In the genomic region with DNA sequence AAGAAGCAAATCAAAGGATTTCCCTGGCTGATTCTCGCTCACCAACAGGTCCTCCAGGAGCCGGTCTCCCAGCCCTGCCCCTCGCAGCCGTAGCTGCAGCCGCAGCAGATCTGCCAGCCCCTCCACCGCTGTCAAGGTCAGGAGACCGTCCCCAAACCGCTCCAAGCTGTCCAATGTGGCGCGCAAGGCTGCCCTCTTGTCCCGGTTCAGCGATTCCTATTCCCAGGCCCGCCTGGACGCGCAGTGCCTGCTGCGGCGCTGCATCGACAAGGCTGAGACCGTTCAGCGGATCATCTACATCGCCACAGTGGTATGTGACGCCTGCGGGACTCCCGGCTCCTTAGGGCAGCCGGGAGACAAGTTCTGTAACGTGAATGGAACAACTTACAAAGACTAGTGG, we compare ENCODE assay signal across 15 cellular contexts. TPM values are rescaled to one million over a fixed set of nuclear protein-coding genes. Genes with fewer than 3 reads are reported as not detected.
DNase-seq lines count a peak whose midpoint lies in the region; FAIRE-seq and TF ChIP-seq lines count a peak whose summit lies in the region.
"Had no signal": no experiment of that assay in that cellular context is flagged by ENCODE, and none has a peak within 500 bp of the region (broad histone marks: within the 10 kb centered on the region; RNA-seq: fewer than 3 reads in every experiment).

No MANE protein-coding gene starts in this region.

- no peak overlapping the region for H2BK120ac ChIP-seq in mesendoderm (ENCODE audit: low read depth, low read length)

- H3K4me3 ChIP-seq in astrocyte (ENCODE audit: insufficient read depth, low read depth, low read length) (no peak overlapping the region), mesendoderm (ENCODE audit: low read length) (peak overlapping the region; percentile 17), testis (no peak overlapping the region), PC-9 (no peak overlapping the region), mammary epithelial cell (replicated peaks in 1 of 3; ENCODE audit: insufficient read depth in 1 of 3, low read depth in 2 of 3, low read length in 3 of 3) (no peak overlapping the region)
- H3K4me3 ChIP-seq: gastroesophageal sphincter, GM23248 had no signal

- H3K9ac ChIP-seq in astrocyte (ENCODE audit: low read length) (no peak overlapping the region), mesendoderm (ENCODE audit: low read length) (peak overlapping the region; percentile 54), mammary epithelial cell (ENCODE audit: insufficient read depth, low read length) (no peak overlapping the region)
- H3K9ac ChIP-seq: GM23248 had no signal

- H3K23ac ChIP-seq in mesendoderm (ENCODE audit: low read length): no peak overlapping the region

- H3K36me3 Mint-ChIP-seq in astrocyte (ENCODE audit: low read depth, unreplicated experiment): peaks cover 26% of the 10 kb centered on the region
- no peaks in the 10 kb centered on the region for H3K36me3 Mint-ChIP-seq in glutamatergic neuron (ENCODE audit: unreplicated experiment)

- POLR2A ChIA-PET in PC-9 (lab: Charles Lee; ENCODE audit: unreplicated experiment): no interaction called here

- intact Hi-C loops in testis (cut with DNase I; ENCODE audit: low total_unique reads) (no loop called here), PC-9 (cut with micrococcal nuclease; ENCODE audit: unreplicated experiment) (no loop called here), mammary epithelial cell (cut with micrococcal nuclease) (no loop called here)

- H3K79me2 ChIP-seq in astrocyte (ENCODE audit: insufficient read depth, low read length) (no peaks in the 10 kb centered on the region), mesendoderm (ENCODE audit: control insufficient read depth, insufficient read depth, low read length) (no peaks in the 10 kb centered on the region), PC-9 (ENCODE audit: low read depth) (no peaks in the 10 kb centered on the region), mammary epithelial cell (ENCODE audit: insufficient read depth, low read length) (no peaks in the 10 kb centered on the region)

- no peak for FAIRE-seq in astrocyte (lab: Jason Lieb, UNC)
- FAIRE-seq: colon had no signal

- H4K8ac ChIP-seq in mesendoderm (ENCODE audit: low read depth, low read length): no peak overlapping the region

- no peak for TF ChIP-seq POLR2A in testis (IDR thresholded peaks at IDR 0.05)

- no peak overlapping the region for H3K18ac ChIP-seq in mesendoderm (ENCODE audit: low read length)

- no CpG with 5 or more reads among the region's 26 CpGs for WGBS in mesendoderm (ENCODE audit: extremely low coverage, insufficient coverage, low lambda C conversion rate)
- 3 to 11% methylated on average over 26 of the region's 26 CpGs for WGBS in testis, 2 donors
- WGBS in mammary epithelial cell (ENCODE audit: low coverage, missing lambda C conversion rate): 84% methylated on average over 15 of the region's 26 CpGs

- H2BK15ac ChIP-seq in mesendoderm (replicated peaks; ENCODE audit: low read depth): no peak overlapping the region

- H3K4me3 Mint-ChIP-seq in astrocyte (ENCODE audit: unreplicated experiment) (no peak overlapping the region), glutamatergic neuron (ENCODE audit: unreplicated experiment) (peak overlapping the region; percentile 61)
- H3K4me3 Mint-ChIP-seq: naive B cell had no signal

- H3K4ac ChIP-seq in mesendoderm (ENCODE audit: low read depth, low read length): no peak overlapping the region

- H3K9me3 Mint-ChIP-seq in astrocyte (ENCODE audit: unreplicated experiment) (peaks cover 3% of the 10 kb centered on the region), glutamatergic neuron (ENCODE audit: unreplicated experiment) (no peaks in the 10 kb centered on the region)

- dilution Hi-C loops in mammary epithelial cell (cut with HindIII; ENCODE audit: low sequenced_read_pairs): no loop called here

- H3K4me2 ChIP-seq in astrocyte (ENCODE audit: low read length) (peak overlapping the region; percentile 73), mesendoderm (ENCODE audit: low read length) (peak overlapping the region; percentile 71), PC-9 (no peak overlapping the region), mammary epithelial cell (ENCODE audit: insufficient read depth, low read depth, low read length) (no peak overlapping the region)

- H3K4me1 Mint-ChIP-seq in astrocyte (ENCODE audit: low read depth, unreplicated experiment) (no peaks in the 10 kb centered on the region), glutamatergic neuron (ENCODE audit: low read depth, unreplicated experiment) (peaks cover 5% of the 10 kb centered on the region)

- TF ChIP-seq CTCF in astrocyte (IDR thresholded peaks at IDR 0.05; ENCODE audit: insufficient read depth, low read depth, low read length) (no peak), glutamatergic neuron (IDR thresholded peaks at IDR 0.05; ENCODE audit: partially characterized antibody, unreplicated experiment) (no peak), testis (IDR thresholded peaks at IDR 0.05) (no peak), PC-9 (conservative IDR thresholded peaks at IDR 0.05) (no peak), mammary epithelial cell (conservative IDR thresholded peaks at IDR 0.05 in 1 of 2, IDR thresholded peaks at IDR 0.05 in 1 of 2; ENCODE audit: extremely low read depth in 1 of 2, insufficient read depth in 1 of 2, low read depth in 1 of 2, low read length in 2 of 2) (no peak)

- H3K79me1 ChIP-seq in mesendoderm (ENCODE audit: low read length): no peaks in the 10 kb centered on the region

- H2AFZ ChIP-seq in astrocyte (ENCODE audit: low read depth, low read length): no peak overlapping the region
- no peak overlapping the region for H2AFZ ChIP-seq in PC-9
- H2AFZ ChIP-seq in mammary epithelial cell (ENCODE audit: low read depth, low read length): no peak overlapping the region
- H2AFZ ChIP-seq: GM23248 had no signal

- DNase-seq in astrocyte (ENCODE audit: low read depth): no peak
- DNase-seq in glutamatergic neuron: peak; percentile 75
- peak; percentile 76 for DNase-seq in mesendoderm
- DNase-seq in testis: peak; percentile 26
- no peak for DNase-seq in PC-9
- no peak for DNase-seq in NCI-H1417 treated with DMSO at 0.1 percent for 48 hours (lab: John Stamatoyannopoulos, UW)
- no peak for DNase-seq in mammary epithelial cell
- DNase-seq: GM23248; naive B cell; NCI-H187; stimulated activated CD4-positive, alpha-beta T cell treated with anti-CD3 and anti-CD28 coated beads, Interleukin-2, amount 100 ng/mL, for 24 hours; stimulated activated naive CD4-positive, alpha-beta T cell treated with Interleukin-2 at 50 U/mL for 16 hours had no signal

- H4K20me1 ChIP-seq in astrocyte (ENCODE audit: insufficient read depth, low read length): no peaks in the 10 kb centered on the region
- H4K20me1 ChIP-seq in PC-9 (ENCODE audit: insufficient read depth): no peaks in the 10 kb centered on the region
- H4K20me1 ChIP-seq in mammary epithelial cell (ENCODE audit: insufficient read depth, low read length): no peaks in the 10 kb centered on the region

- H3K9me2 ChIP-seq in PC-9 (ENCODE audit: insufficient read depth): no peaks in the 10 kb centered on the region

- H3K9me3 ChIP-seq in astrocyte (ENCODE audit: insufficient read depth, low read depth, low read length) (no peaks in the 10 kb centered on the region), testis (no peaks in the 10 kb centered on the region), PC-9 (ENCODE audit: insufficient read depth, low read depth) (no peaks in the 10 kb centered on the region), mammary epithelial cell (replicated peaks; ENCODE audit: insufficient read depth, low read length) (no peaks in the 10 kb centered on the region)
- H3K9me3 ChIP-seq: gastroesophageal sphincter had no signal

- peaks cover 20% of the 10 kb centered on the region for H3K27me3 Mint-ChIP-seq in astrocyte (ENCODE audit: low read depth, unreplicated experiment)
- H3K27me3 Mint-ChIP-seq in glutamatergic neuron (ENCODE audit: unreplicated experiment): no peaks in the 10 kb centered on the region

- H3K27ac ChIP-seq in astrocyte (ENCODE audit: low read depth, low read length) (no peak overlapping the region), mesendoderm (ENCODE audit: low read depth, low read length) (no peak overlapping the region), testis (no peak overlapping the region), PC-9 (no peak overlapping the region), mammary epithelial cell (ENCODE audit: insufficient read depth, low read depth, low read length) (no peak overlapping the region)
- H3K27ac ChIP-seq: gastroesophageal sphincter, GM23248 had no signal

- peak overlapping the region; percentile 69 for H3K56ac ChIP-seq in mesendoderm (ENCODE audit: low read length)

- no peaks in the 10 kb centered on the region for H3F3A ChIP-seq in PC-9 (ENCODE audit: insufficient read depth, low read depth)

- H3K36me3 ChIP-seq in astrocyte (ENCODE audit: insufficient read depth, low read length) (no peaks in the 10 kb centered on the region), mesendoderm (ENCODE audit: control insufficient read depth, insufficient read depth, low read length) (no peaks in the 10 kb centered on the region), testis (ENCODE audit: low read depth, missing control alignments) (no peaks in the 10 kb centered on the region), PC-9 (ENCODE audit: low read depth) (no peaks in the 10 kb centered on the region), mammary epithelial cell (ENCODE audit: insufficient read depth, low read length) (no peaks in the 10 kb centered on the region)
- H3K36me3 ChIP-seq: gastroesophageal sphincter had no signal

- no peaks in the 10 kb centered on the region for H3K4me1 ChIP-seq in astrocyte (ENCODE audit: insufficient read depth, low read length)
- H3K4me1 ChIP-seq in mesendoderm (ENCODE audit: control insufficient read depth, low read depth, low read length): no peaks in the 10 kb centered on the region
- H3K4me1 ChIP-seq in testis: no peaks in the 10 kb centered on the region
- H3K4me1 ChIP-seq in PC-9 (replicated peaks; ENCODE audit: insufficient read depth): no peaks in the 10 kb centered on the region
- no peaks in the 10 kb centered on the region for H3K4me1 ChIP-seq in mammary epithelial cell (ENCODE audit: insufficient read depth, low read length)

- H3K27ac Mint-ChIP-seq in astrocyte (ENCODE audit: unreplicated experiment) (no peak overlapping the region), glutamatergic neuron (ENCODE audit: unreplicated experiment) (no peak overlapping the region)
- H3K27ac Mint-ChIP-seq: naive B cell had no signal

- no peak overlapping the region for H2AK5ac ChIP-seq in mesendoderm (ENCODE audit: low read length)

- no peaks in the 10 kb centered on the region for H3K27me3 ChIP-seq in astrocyte (ENCODE audit: insufficient read depth, low read length)
- H3K27me3 ChIP-seq in mesendoderm (ENCODE audit: insufficient read depth, low read length, poor library complexity): peaks cover 2% of the 10 kb centered on the region
- H3K27me3 ChIP-seq in testis: peaks cover 3% of the 10 kb centered on the region
- H3K27me3 ChIP-seq in PC-9 (ENCODE audit: insufficient read depth, low read depth): peaks cover 19% of the 10 kb centered on the region; the same call in 1 of the 2 replicates
- no peaks in the 10 kb centered on the region for H3K27me3 ChIP-seq in mammary epithelial cell (ENCODE audit: insufficient read depth, low read length)

- H4K5ac ChIP-seq in mesendoderm (ENCODE audit: low read length): no peak overlapping the region

- in situ Hi-C loops in mammary epithelial cell (cut with MboI; ENCODE audit: low sequenced_read_pairs in 2 of 2): no loop called here

- no peak overlapping the region for H2BK5ac ChIP-seq in mesendoderm (ENCODE audit: low read length)

- BruUV-seq in PC-9 (replicated peaks; lab: Mats Ljungman, UMichigan): no TSS peak
- no TSS peak for BruUV-seq in mammary epithelial cell (replicated peaks; lab: Mats Ljungman, UMichigan)

- CTCF ChIA-PET in PC-9 (lab: Charles Lee): no interaction called here
- CTCF ChIA-PET in mammary epithelial cell (lab: Charles Lee; ENCODE audit: low non-redundant PET): no interaction called here

RNA-seq across cellular contexts. Expression of gene SPATA18, which starts 25.6 kb away (rescaled TPM):
- total RNA-seq in astrocyte (19.0 and 20.7 TPM in 2 replicates), glutamatergic neuron (ENCODE audit: unreplicated experiment) (3.9 TPM), testis (100 to 1,000 TPM in 1 of 2 donors, 10 to 100 TPM in 1; 40.5 to 139 TPM), PC-9 (2021) (0.13 and 0.20 TPM in 2 replicates), mammary epithelial cell (10 to 100 TPM; 21.0 to 32.0 TPM)
- 0.60 TPM for polyA plus RNA-seq in mesendoderm (2013, experiment 1 of 2)
- polyA plus RNA-seq in mesendoderm (2013, experiment 2 of 2): 0.80 TPM
- polyA plus RNA-seq in testis (ENCODE audit: insufficient read depth, low read depth, low replicate concordance) (127 TPM), mammary epithelial cell (12.1 TPM)
- 37.2 TPM for polyA minus RNA-seq in mammary epithelial cell
- total RNA-seq: SK-MEL-5 had no signal

RNA-seq across cellular contexts. Expression of gene SGCB, which starts 38.6 kb away (rescaled TPM):
- total RNA-seq in astrocyte (75.6 and 81.1 TPM in 2 replicates), glutamatergic neuron (ENCODE audit: unreplicated experiment) (169 TPM), testis (10 to 100 TPM; 35.7 to 52.2 TPM), PC-9 (2021) (1.2 TPM in 2 replicates), mammary epithelial cell (10 to 100 TPM; 23.8 to 43.8 TPM)
- polyA plus RNA-seq in mesendoderm (2013, experiment 1 of 2): 18.3 TPM
- polyA plus RNA-seq in mesendoderm (2013, experiment 2 of 2): 18.0 TPM
- polyA plus RNA-seq in testis (ENCODE audit: insufficient read depth, low read depth, low replicate concordance) (32.8 TPM), mammary epithelial cell (12.7 TPM)
- polyA minus RNA-seq in mammary epithelial cell: 8.9 TPM

RNA-seq across cellular contexts. Expression of gene LRRC66, which starts 56.6 kb away (rescaled TPM):
- total RNA-seq in astrocyte: 0.32 and 0.50 TPM in 2 replicates
- total RNA-seq in glutamatergic neuron (ENCODE audit: unreplicated experiment): 1.5 TPM
- polyA plus RNA-seq in mesendoderm (2013, experiment 1 of 2): 0.06 TPM
- polyA plus RNA-seq in mesendoderm (2013, experiment 2 of 2): 0.06 TPM
- 1 to 10 TPM in 1 of 2 donors, under 1 TPM in 1; 0.87 to 2.4 TPM for total RNA-seq in testis
- 1.0 TPM for polyA plus RNA-seq in testis (ENCODE audit: insufficient read depth, low read depth, low replicate concordance)
- 0.24 TPM in 1 of 2 replicates, not detected in the other for total RNA-seq in PC-9 (2021)
- under 1 TPM; 0.40 to 0.50 TPM for total RNA-seq in mammary epithelial cell
- polyA plus RNA-seq in mammary epithelial cell: 0.15 TPM
- polyA minus RNA-seq in mammary epithelial cell: not detected
- total RNA-seq: SK-MEL-5 had no signal

Comparison
In these comparisons a context has a peak if more than half of its experiments do, and no peak if none do; other contexts are left out.
1. DNase-seq: peak in glutamatergic neuron (single experiment), mesendoderm (single experiment) and testis (single experiment); none in astrocyte (single experiment), PC-9 (0 of 2), NCI-H1417 treated with DMSO at 0.1 percent for 48 hours (single experiment) and mammary epithelial cell (single experiment).
2. H3K4me2 ChIP-seq: peak in astrocyte (single experiment) and mesendoderm (single experiment); none in PC-9 (single experiment) and mammary epithelial cell (single experiment).
3. RNA of gene SGCB, which starts 38.6 kb away (total RNA-seq): 169 TPM in glutamatergic neuron (single experiment), 75.6 to 81.1 TPM in astrocyte, 35.7 to 52.2 TPM in testis and 23.8 to 43.8 TPM in mammary epithelial cell; 1.2 TPM in PC-9; every median in the first group is over 10 times any median in the second.